Comparison of ENCODE assay signal across 13 cellular contexts in genomic region chr9:127539259-127539981, GRCh38.
DNase-seq lines count a peak whose midpoint lies in the region; ATAC-seq, FAIRE-seq and TF ChIP-seq lines count a peak whose summit lies in the region.
"Had no signal": no experiment of that assay in that cellular context is flagged by ENCODE, and none has a peak within 500 bp of the region (broad histone marks: within the 10 kb centered on the region; RNA-seq: fewer than 3 reads in every experiment).

No MANE protein-coding gene starts in this region.

- peaks cover 30% of the 10 kb centered on the region for H3K79me2 ChIP-seq in HepG2 (ENCODE audit: insufficient read depth, low read length)

- H2BK15ac ChIP-seq in neuronal stem cell (ENCODE audit: low read length) = peak overlapping the region; percentile 57

- H4K91ac ChIP-seq in neuronal stem cell (ENCODE audit: low read depth, low read length, poor library complexity) = no peak overlapping the region

- H2AFZ ChIP-seq in HepG2 (ENCODE audit: low read length) (no peak overlapping the region), neuronal stem cell (ENCODE audit: low read length) (no peak overlapping the region)

- H3K27me3 ChIP-seq in HepG2 (ENCODE audit: control insufficient read depth in 1 of 2, insufficient read depth in 2 of 2, low read length in 2 of 2) (no peaks in the 10 kb centered on the region), right lobe of liver (no peaks in the 10 kb centered on the region), endodermal cell (ENCODE audit: control insufficient read depth, insufficient read depth, low read length, poor library complexity, severe bottlenecking) (no peaks in the 10 kb centered on the region), neuronal stem cell (ENCODE audit: control insufficient read depth in 3 of 3, insufficient read depth in 3 of 3, low read depth in 1 of 3, low read length in 3 of 3) (no peaks in the 10 kb centered on the region), vagina (no peaks in the 10 kb centered on the region)

- CTCF ChIA-PET in HepG2 (lab: Yijun Ruan, JAX; ENCODE audit: low intra/inter-chr PET ratio, low total read pairs) = no interaction called here

- peaks cover 17% of the 10 kb centered on the region for H3K79me1 ChIP-seq in neuronal stem cell (ENCODE audit: low read depth, low read length)

- 84% methylated on average over 11 of the region's 17 CpGs for WGBS in HepG2 (ENCODE audit: low lambda C conversion rate)
- 83% methylated on average over 13 of the region's 17 CpGs for WGBS in right lobe of liver (ENCODE audit: insufficient coverage, low coverage, low lambda C conversion rate, missing lambda C conversion rate)
- WGBS in endodermal cell (ENCODE audit: insufficient coverage in 1 of 2, insufficient read length in 1 of 2), 2 experiments = 89% methylated on average over 3 to 17 of the region's 17 CpGs
- WGBS in neuronal stem cell (ENCODE audit: extremely low coverage in 2 of 2, insufficient read length in 2 of 2, insufficient replicate concordance in 1 of 2), 2 donors = no CpG with 5 or more reads among the region's 17 CpGs

- BruUV-seq in HepG2 (replicated peaks; lab: Mats Ljungman, UMichigan) = no TSS peak

- POLR2A ChIA-PET in HepG2 (lab: Yijun Ruan, JAX) = interaction anchor here (1.0 kb wide), 1 partner anchor 40 kb away, joined by 4 read pairs; no protein-coding TSS in a partner anchor

- H3K27ac ChIP-seq in HepG2 (ENCODE audit: extremely low read length, insufficient read depth, low read length) (no peak overlapping the region), right lobe of liver (no peak overlapping the region), endodermal cell (ENCODE audit: low read depth, low read length) (no peak overlapping the region), neuronal stem cell (replicated peaks; ENCODE audit: low read length) (no peak overlapping the region), vagina (peak overlapping the region; percentile 95)

- H3K4me2 ChIP-seq in HepG2 (ENCODE audit: low read depth, low read length) (no peak overlapping the region), neuronal stem cell (ENCODE audit: insufficient read depth, low read length, poor library complexity, severe bottlenecking) (no peak overlapping the region)

- H3K27me3 Mint-ChIP-seq in endodermal cell (ENCODE audit: insufficient read depth) = no peaks in the 10 kb centered on the region
- H3K27me3 Mint-ChIP-seq: natural killer cell treated with Interleukin-12 subunit alpha and Interleukin-12 subunit beta and Interleukin-15 and Interleukin-18, amount 100 ng/mL, for 72 hours had no signal

- no peak overlapping the region for H2BK120ac ChIP-seq in neuronal stem cell (ENCODE audit: low read depth, low read length)

- peaks cover 0 to 2% of the 10 kb centered on the region in 2 experiments; a peak in 4 of 5 replicates for H3K36me3 ChIP-seq in HepG2 (replicated peaks in 1 of 2; ENCODE audit: control insufficient read depth in 1 of 2, insufficient read depth in 2 of 2, low read length in 2 of 2)
- H3K36me3 ChIP-seq in right lobe of liver = no peaks in the 10 kb centered on the region
- H3K36me3 ChIP-seq in endodermal cell (ENCODE audit: control insufficient read depth, insufficient read depth, low read length) = no peaks in the 10 kb centered on the region
- no peaks in the 10 kb centered on the region for H3K36me3 ChIP-seq in neuronal stem cell (replicated peaks in 1 of 2; ENCODE audit: control insufficient read depth in 2 of 2, insufficient read depth in 2 of 2, low read length in 2 of 2)
- H3K36me3 ChIP-seq in vagina = no peaks in the 10 kb centered on the region

- no peak for FAIRE-seq in HepG2 (lab: Jason Lieb, UNC)
- FAIRE-seq: GM18507 had no signal

- H3K4ac ChIP-seq in neuronal stem cell (ENCODE audit: low read length) = no peak overlapping the region

- no peak overlapping the region for H3K4me3 Mint-ChIP-seq in endodermal cell
- H3K4me3 Mint-ChIP-seq: natural killer cell treated with Interleukin-12 subunit alpha and Interleukin-12 subunit beta and Interleukin-15 and Interleukin-18, amount 100 ng/mL, for 72 hours had no signal

- H3K23ac ChIP-seq in neuronal stem cell (ENCODE audit: low read depth, low read length, poor library complexity) = no peak overlapping the region

- peak overlapping the region; percentile 8 for H3K18ac ChIP-seq in neuronal stem cell (ENCODE audit: low read length)

- no peak overlapping the region for H3K9ac ChIP-seq in HepG2 (ENCODE audit: insufficient read depth, low read depth, low read length)
- no peak overlapping the region for H3K9ac ChIP-seq in endodermal cell (ENCODE audit: extremely low read depth, low read length, poor library complexity, severe bottlenecking)
- H3K9ac ChIP-seq in neuronal stem cell (ENCODE audit: low read depth, low read length, poor library complexity) = no peak overlapping the region

- intact Hi-C loops in HepG2 (cut with micrococcal nuclease; ENCODE audit: unreplicated experiment) (no loop called here), right lobe of liver (cut with DNase I) (no loop called here), vagina (cut with DNase I) (no loop called here)

- H3K4me1 Mint-ChIP-seq in endodermal cell = peaks cover 18% of the 10 kb centered on the region

- peak overlapping the region; percentile 17 for H3K27ac Mint-ChIP-seq in endodermal cell
- H3K27ac Mint-ChIP-seq: natural killer cell treated with Interleukin-12 subunit alpha and Interleukin-12 subunit beta and Interleukin-15 and Interleukin-18, amount 100 ng/mL, for 72 hours had no signal

- no peak overlapping the region for H2BK12ac ChIP-seq in neuronal stem cell (ENCODE audit: low read length)

- H4K8ac ChIP-seq in neuronal stem cell (ENCODE audit: low read depth, low read length) = no peak overlapping the region

- H3K36me3 Mint-ChIP-seq in endodermal cell (ENCODE audit: low read depth) = no peaks in the 10 kb centered on the region
- H3K36me3 Mint-ChIP-seq: natural killer cell treated with Interleukin-12 subunit alpha and Interleukin-12 subunit beta and Interleukin-15 and Interleukin-18, amount 100 ng/mL, for 72 hours had no signal

- no peak for ATAC-seq in HepG2
- no peak for ATAC-seq in right lobe of liver
- no peak for ATAC-seq in HG03432 (IDR thresholded peaks at IDR 0.05; ENCODE audit: unreplicated experiment)
- no peak for ATAC-seq in GM21526 (IDR thresholded peaks at IDR 0.05; ENCODE audit: low FRiP score, unreplicated experiment)
- ATAC-seq: natural killer cell treated with Interleukin-12 subunit alpha and Interleukin-12 subunit beta and Interleukin-15 and Interleukin-18, amount 100 ng/mL, for 72 hours; stimulated activated naive CD8-positive, alpha-beta T cell treated with anti-CD3 and anti-CD28 coated beads, Interleukin-15, Interleukin-2, amounts not matched to agents 100 U/mL and 50 U/mL, for 24 hours had no signal

- no peak overlapping the region for H3K14ac ChIP-seq in neuronal stem cell (ENCODE audit: low read length)

- in situ Hi-C loops in HepG2 (cut with HindIII; ENCODE audit: extremely low pct_ligation_motif_present, low pct_unique_long_range_greater_than_20kb) = no loop called here

- TF ChIP-seq EP300 in HepG2 (IDR thresholded peaks at IDR 0.05; ENCODE audit: low read depth in 2 of 2, low read length in 2 of 2) = no peak
- TF ChIP-seq EP300 in HepG2 (CRISPR knock-in tag; IDR thresholded peaks at IDR 0.05; ENCODE audit: borderline replicate concordance) = no peak

- no peak for TF ChIP-seq RAD21 in HepG2 (CRISPR knock-in tag; IDR thresholded peaks at IDR 0.05)

- TF ChIP-seq CTCF in HepG2 (CRISPR knock-in tag; IDR thresholded peaks at IDR 0.05) = no peak
- TF ChIP-seq CTCF in right lobe of liver (IDR thresholded peaks at IDR 0.05) = no peak
- TF ChIP-seq CTCF in endodermal cell (conservative IDR thresholded peaks at IDR 0.05) = no peak
- no peak for TF ChIP-seq CTCF in vagina (IDR thresholded peaks at IDR 0.05)

- TF ChIP-seq POLR2A in HepG2 (IDR thresholded peaks at IDR 0.05; ENCODE audit: insufficient read depth in 1 of 2, low read depth in 2 of 2, low read length in 2 of 2) (no peak), right lobe of liver (IDR thresholded peaks at IDR 0.05) (no peak), vagina (IDR thresholded peaks at IDR 0.05) (no peak)

- H3K9me3 ChIP-seq in HepG2 (ENCODE audit: low read length) (no peaks in the 10 kb centered on the region), right lobe of liver (no peaks in the 10 kb centered on the region), endodermal cell (ENCODE audit: control insufficient read depth, low read length) (no peaks in the 10 kb centered on the region), neuronal stem cell (replicated peaks in 1 of 2; ENCODE audit: control insufficient read depth in 2 of 2, insufficient read depth in 1 of 2, low read depth in 1 of 2, low read length in 2 of 2) (no peaks in the 10 kb centered on the region), vagina (no peaks in the 10 kb centered on the region)

- DNase-seq in HepG2 (ENCODE audit: low spot score) (no peak), right lobe of liver (no peak), endodermal cell (no peak), neuronal stem cell (ENCODE audit: low spot score) (no peak), vagina (ENCODE audit: extremely low spot score in 2 of 2) (no peak), iPS-NIHi11 (ENCODE audit: low spot score) (no peak)
- DNase-seq: effector memory CD4-positive, alpha-beta T cell; NCI-H1694; stimulated activated naive CD8-positive, alpha-beta T cell treated with anti-CD3 and anti-CD28 coated beads, Interleukin-15, Interleukin-2, amounts not matched to agents 100 U/mL and 50 U/mL, for 24 hours had no signal

- peak overlapping the region; percentile 20 for H2BK5ac ChIP-seq in neuronal stem cell (ENCODE audit: low read length)

- peak overlapping the region; percentile 33 for H2AK5ac ChIP-seq in neuronal stem cell (ENCODE audit: low read depth, low read length)

- H3K4me1 ChIP-seq in HepG2 (ENCODE audit: insufficient read depth, low read length) = no peaks in the 10 kb centered on the region
- H3K4me1 ChIP-seq in right lobe of liver = no peaks in the 10 kb centered on the region
- no peaks in the 10 kb centered on the region for H3K4me1 ChIP-seq in endodermal cell (ENCODE audit: control insufficient read depth, insufficient read depth, low read length)
- H3K4me1 ChIP-seq in neuronal stem cell (ENCODE audit: control insufficient read depth in 2 of 2, insufficient read depth in 1 of 2, low read depth in 1 of 2, low read length in 2 of 2) = peaks cover 0 to 3% of the 10 kb centered on the region in 2 donors
- H3K4me1 ChIP-seq in vagina = peaks cover 98% of the 10 kb centered on the region

- no peak overlapping the region for H3K4me3 ChIP-seq in HepG2 (replicated peaks in 1 of 3; ENCODE audit: insufficient read depth in 1 of 3, low read depth in 2 of 3, low read length in 3 of 3)
- H3K4me3 ChIP-seq in right lobe of liver = no peak overlapping the region
- no peak overlapping the region for H3K4me3 ChIP-seq in endodermal cell (ENCODE audit: low read length)
- no peak overlapping the region for H3K4me3 ChIP-seq in neuronal stem cell (ENCODE audit: low read length in 2 of 2)
- H3K4me3 ChIP-seq in vagina = no peak overlapping the region

- H4K20me1 ChIP-seq in HepG2 (ENCODE audit: insufficient read depth, low read length) = peaks cover 14% of the 10 kb centered on the region

- no peaks in the 10 kb centered on the region for H3K9me3 Mint-ChIP-seq in endodermal cell
- H3K9me3 Mint-ChIP-seq: natural killer cell treated with Interleukin-12 subunit alpha and Interleukin-12 subunit beta and Interleukin-15 and Interleukin-18, amount 100 ng/mL, for 72 hours had no signal

TF ChIP-seq in HepG2, 621 proteins besides CTCF, POLR2A, EP300 and RAD21 (continues in another document):
- peak; percentile 22; the same call in 1 of the 2 replicates for TF ChIP-seq CEBPB (IDR thresholded peaks at IDR 0.05; ENCODE audit: borderline replicate concordance, low read depth, low read length)
